8 cellular contexts compared by ENCODE assay signal in the genomic region with DNA sequence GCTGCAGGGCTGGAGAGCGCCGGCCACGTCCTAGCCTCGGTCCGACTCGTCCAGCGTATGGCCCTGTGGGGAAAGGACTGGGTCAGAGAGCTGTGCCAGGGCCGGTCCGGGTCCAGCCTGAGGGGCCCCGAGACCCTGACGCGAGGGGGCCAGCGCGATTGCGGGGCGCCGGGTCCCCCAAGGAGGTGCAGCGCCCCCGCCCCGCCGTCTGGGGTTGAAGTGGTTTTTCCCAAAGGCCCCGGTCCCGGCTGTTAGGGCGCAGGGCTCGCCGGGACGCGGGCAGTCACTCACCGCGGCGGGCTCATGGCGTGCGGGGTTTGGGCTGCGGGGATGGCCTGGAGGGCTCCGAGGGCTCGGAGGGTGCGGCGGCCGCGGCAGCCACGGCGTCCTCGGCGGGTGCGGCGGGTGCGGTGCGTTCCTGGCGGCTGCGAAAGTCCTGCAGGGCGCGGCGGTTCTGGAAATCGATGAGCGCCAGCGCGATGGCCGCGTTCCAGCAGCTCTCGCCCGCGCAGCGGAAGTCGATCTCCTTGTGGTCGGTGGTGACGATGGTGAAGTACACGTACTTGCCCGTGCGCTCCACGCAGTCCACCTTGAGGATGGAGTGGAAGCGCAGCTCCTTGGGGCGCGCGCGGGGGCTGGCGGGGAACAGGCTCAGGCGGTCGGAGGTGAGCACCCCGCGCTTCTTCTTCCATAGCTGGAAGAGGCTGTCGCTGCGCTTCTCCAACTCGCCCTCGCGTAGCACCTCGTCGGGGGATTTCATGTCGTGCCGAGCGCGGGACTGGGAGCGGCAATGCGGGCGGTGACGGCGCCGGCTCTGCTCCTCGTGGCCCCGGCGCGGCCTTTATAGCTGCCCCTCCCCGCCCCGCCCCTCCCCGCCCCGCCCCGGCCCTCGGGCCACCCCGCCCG. TPM values are rescaled to one million over a fixed set of nuclear protein-coding genes. Genes with fewer than 3 reads are reported as not detected.
DNase-seq lines count a peak whose midpoint lies in the region; ATAC-seq and TF ChIP-seq lines count a peak whose summit lies in the region.

A gene with protein sequence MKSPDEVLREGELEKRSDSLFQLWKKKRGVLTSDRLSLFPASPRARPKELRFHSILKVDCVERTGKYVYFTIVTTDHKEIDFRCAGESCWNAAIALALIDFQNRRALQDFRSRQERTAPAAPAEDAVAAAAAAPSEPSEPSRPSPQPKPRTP (minus strand): TSS at position 816 of the 906 bp plus-strand sequence. CDS start 56 bp downstream, at position 760.

- peak; percentile 8; the same call in 1 of the 2 replicates for TF ChIP-seq CTCF in AG10803 (conservative IDR thresholded peaks at IDR 0.05; ENCODE audit: low read length)
- peak in 4 of 7 experiments; percentile 4 to 30 (median 16) for TF ChIP-seq CTCF in body of pancreas (IDR thresholded peaks at IDR 0.05)
- no peak for TF ChIP-seq CTCF in spleen (IDR thresholded peaks at IDR 0.05 in 8 of 11, conservative IDR thresholded peaks at IDR 0.05 in 3 of 11)

- peak; percentile 76 for DNase-seq in AG10803 (ENCODE audit: low read depth)
- peak; percentile 72 for DNase-seq in HT1080 (ENCODE audit: low read depth)
- DNase-seq in T-helper 2 cell: peak in 4 of 5 experiments; percentile 43 to 76 (median 54)
- peak; percentile 67 to 81 (median 74) for DNase-seq in body of pancreas
- DNase-seq in iPS-NIHi11 (ENCODE audit: low spot score): peak; percentile 83
- DNase-seq in spleen: peak; percentile 84
- no peak for DNase-seq in NCI-H1436 treated with DMSO at 0.1 percent for 48 hours (lab: John Stamatoyannopoulos, UW)
- no peak for DNase-seq in GF-D8 (lab: John Stamatoyannopoulos, UW)

- peak; percentile 39 for ATAC-seq in body of pancreas

- H3K36me3 ChIP-seq in body of pancreas (replicated peaks in 1 of 2; ENCODE audit: insufficient read depth in 1 of 2, low read depth in 2 of 2) (no peaks in the 10 kb centered on the region), spleen (no peaks in the 10 kb centered on the region)

- H3K9me3 ChIP-seq in body of pancreas (no peaks in the 10 kb centered on the region), spleen (no peaks in the 10 kb centered on the region)

- WGBS in body of pancreas, 2 donors: 1 to 5% methylated on average over 12 to 99 of the region's 109 CpGs
- WGBS in spleen, 5 donors: 1 to 3% (median 2%) methylated on average over 39 to 109 of the region's 109 CpGs

- H3K4me3 ChIP-seq in AG10803 (ENCODE audit: low read length): peak within 1 kb of the TSS; percentile 72
- peak within 1 kb of the TSS; percentile 15 to 52 for H3K4me3 ChIP-seq in body of pancreas
- H3K4me3 ChIP-seq in spleen: peak within 1 kb of the TSS; percentile 38 to 80 (median 54)

- intact Hi-C loops in body of pancreas (cut with DNase I): no loop called here
- intact Hi-C loops in spleen (cut with DNase I; ENCODE audit: low total_unique reads): no loop called here

- H3K4me1 ChIP-seq in body of pancreas (peaks cover 33% of the 10 kb centered on the region), spleen (peaks cover 21 to 53% (median 39%) of the 10 kb centered on the region in 6 donors)

- TF ChIP-seq POLR2A in body of pancreas (IDR thresholded peaks at IDR 0.05) (peak; percentile 79 to 90 (median 84)), spleen (IDR thresholded peaks at IDR 0.05) (no peak)

- H3K27ac ChIP-seq in body of pancreas: peak within 1 kb of the TSS; percentile 55 to 77 (median 64)
- H3K27ac ChIP-seq in spleen: peak within 1 kb of the TSS in 4 of 8 donors; percentile 31 to 75 (median 66)

- peaks cover 0 to 5% of the 10 kb centered on the region in 2 donors for H3K27me3 ChIP-seq in body of pancreas
- H3K27me3 ChIP-seq in spleen (replicated peaks in 1 of 7): peaks cover 0 to 67% (median 34%) of the 10 kb centered on the region in 7 donors

RNA-seq across cellular contexts. Expression of the gene that starts here (rescaled TPM):
- total RNA-seq in HT1080 (2014; rRNA removed; shearing (Covaris generic)): 71.3 and 193 TPM in 2 replicates
- polyA plus RNA-seq in HT1080 (2015; cell fraction: cytosol; rRNA removed): 279 and 295 TPM in 2 replicates
- 40.8 and 82.2 TPM in 2 replicates for polyA plus RNA-seq in HT1080 (2015; cell fraction: nucleus; rRNA removed)
- 1 to 10 TPM in 1 of 2 donors, not detected in 1; 4.2 TPM for total RNA-seq in body of pancreas
- total RNA-seq in spleen: 1 to 10 TPM in 6 of 7 donors, not detected in 1; 1.4 to 3.5 (median 1.7) TPM
- 1 to 10 TPM; 1.5 to 2.9 (median 2.5) TPM for polyA plus RNA-seq in spleen

Comparison
In these comparisons a context has a peak if more than half of its experiments do, and no peak if none do; other contexts are left out.
1. RNA of the gene that starts here (total RNA-seq): 71.3 to 193 TPM in HT1080; 4.2 TPM in body of pancreas and 1.4 to 3.5 TPM in spleen; every median in the first group is over 10 times any median in the second.
2. DNase-seq: peak in AG10803 (single experiment), HT1080 (single experiment), T-helper 2 cell (4 of 5), body of pancreas (4 of 4), iPS-NIHi11 (single experiment) and spleen (single experiment); none in NCI-H1436 treated with DMSO at 0.1 percent for 48 hours (single experiment) and GF-D8 (single experiment).
3. CTCF ChIP-seq: peak in AG10803 (single experiment) and body of pancreas (4 of 7); none in spleen (0 of 11).
4. POLR2A ChIP-seq: peak in body of pancreas (3 of 3); none in spleen (0 of 3).
5. Peak in every context shown above with its lines, with median percentiles within 50 percentile points of each other: H3K4me3 ChIP-seq.